ENCODE assay signal across 1 cellular context in genomic region chr7:159061209-159061608, GRCh38.
TF ChIP-seq lines count a peak whose summit lies in the region.

No MANE protein-coding gene starts in this region.

TF ChIP-seq in H1, 55 proteins besides CTCF, POLR2A, EP300 and RAD21:
- no peak for TF ChIP-seq YY1 (IDR thresholded peaks at IDR 0.05; ENCODE audit: low read depth, low read length)
- no peak for TF ChIP-seq RXRA (IDR thresholded peaks at IDR 0.05; ENCODE audit: insufficient read depth, low read depth, low read length)
- no peak for TF ChIP-seq MAFK (IDR thresholded peaks at IDR 0.05; ENCODE audit: low read depth, low read length)
- no peak for TF ChIP-seq POU5F1 (IDR thresholded peaks at IDR 0.05; ENCODE audit: low read depth, low read length)
- no peak for TF ChIP-seq ATF2 (IDR thresholded peaks at IDR 0.05; ENCODE audit: low read length)
- TF ChIP-seq GABPA (IDR thresholded peaks at IDR 0.05; ENCODE audit: borderline replicate concordance, insufficient read depth, low read length), result no peak
- no peak for TF ChIP-seq PHF8 (conservative IDR thresholded peaks at IDR 0.05; ENCODE audit: low read depth, low read length)
- no peak for TF ChIP-seq ASH2L (IDR thresholded peaks at IDR 0.05; ENCODE audit: low read length)
- TF ChIP-seq RFX5 (IDR thresholded peaks at IDR 0.05; ENCODE audit: borderline replicate concordance, low read depth, low read length), result no peak
- no peak for TF ChIP-seq CHD7 (IDR thresholded peaks at IDR 0.05; ENCODE audit: insufficient replicate concordance, low read length)
